ENCODE assay signal across 15 cellular contexts in genomic region chr16:8998114-8998513, GRCh38. TPM values are rescaled to one million over a fixed set of nuclear protein-coding genes. Genes with fewer than 3 reads are reported as not detected.
DNase-seq lines count a peak whose midpoint lies in the region; FAIRE-seq and TF ChIP-seq lines count a peak whose summit lies in the region.
"Had no signal": no experiment of that assay in that cellular context is flagged by ENCODE, and none has a peak within 500 bp of the region (broad histone marks: within the 10 kb centered on the region; RNA-seq: fewer than 3 reads in every experiment).

No MANE protein-coding gene starts in this region.

- no peaks in the 10 kb centered on the region for H3K9me3 Mint-ChIP-seq in T-helper 2 cell treated with Interferon-gamma antibody and Interleukin-4, amounts not matched to agents 5 μg/mL and 100 μg/mL, for 36 hours
- H3K9me3 Mint-ChIP-seq: activated naive CD4-positive, alpha-beta T cell treated with anti-CD3 and anti-CD28 coated beads, Interleukin-2, amount 10 ng/mL, durations not matched to agents 7 days and 5 days; central memory CD8-positive, alpha-beta T cell had no signal

- no peak overlapping the region for H3K27ac Mint-ChIP-seq in T-helper 2 cell treated with Interferon-gamma antibody and Interleukin-4, amounts not matched to agents 5 μg/mL and 100 μg/mL, for 36 hours
- H3K27ac Mint-ChIP-seq: activated CD8-positive, alpha-beta memory T cell treated with anti-CD3 and anti-CD28 coated beads, Interleukin-2, amount 10 ng/mL, durations not matched to agents 7 days and 5 days; activated naive CD4-positive, alpha-beta T cell treated with anti-CD3 and anti-CD28 coated beads, Interleukin-2, amount 10 ng/mL, durations not matched to agents 7 days and 5 days had no signal

- FAIRE-seq in HTR-8/SVneo (lab: Jason Lieb, UNC) (no peak), GM12892 (lab: Jason Lieb, UNC) (no peak)

- H3K27ac ChIP-seq in WERI-Rb-1, result no peak overlapping the region
- H3K27ac ChIP-seq: C4-2B, upper lobe of right lung, VCaP had no signal

- H3K27me3 Mint-ChIP-seq in T-helper 2 cell treated with Interferon-gamma antibody and Interleukin-4, amounts not matched to agents 5 μg/mL and 100 μg/mL, for 36 hours (ENCODE audit: low read depth), result no peaks in the 10 kb centered on the region
- H3K27me3 Mint-ChIP-seq: activated CD8-positive, alpha-beta memory T cell treated with anti-CD3 and anti-CD28 coated beads, Interleukin-2, amount 10 ng/mL, durations not matched to agents 7 days and 5 days; central memory CD8-positive, alpha-beta T cell had no signal

- peak; percentile 72 for DNase-seq in AG20443 (ENCODE audit: low spot score)
- peak; percentile 28 for DNase-seq in HTR-8/SVneo (ENCODE audit: insufficient read length, low spot score)
- peak; percentile 33 for DNase-seq in WERI-Rb-1
- DNase-seq in fibroblast of villous mesenchyme (ENCODE audit: low read depth), result peak; percentile 80
- no peak for DNase-seq in T-helper 2 cell treated with Interferon-gamma antibody and Interleukin-4, amounts not matched to agents 5 μg/mL and 100 μg/mL, for 36 hours (ENCODE audit: low spot score)
- no peak for DNase-seq in NCI-H748 (lab: John Stamatoyannopoulos, UW; ENCODE audit: unreplicated experiment)
- no peak for DNase-seq in GM12892 (ENCODE audit: insufficient read length)
- DNase-seq in activated naive CD4-positive, alpha-beta T cell treated with Interleukin-2 at 50 U/mL for 16 hours, result no peak
- DNase-seq: activated CD8-positive, alpha-beta memory T cell treated with anti-CD3 and anti-CD28 coated beads, Interleukin-2, amount 10 ng/mL, durations not matched to agents 7 days and 5 days; activated naive CD4-positive, alpha-beta T cell treated with anti-CD3 and anti-CD28 coated beads, Interleukin-2, amount 10 ng/mL, durations not matched to agents 7 days and 5 days; Karpas-422; upper lobe of right lung had no signal

- TF ChIP-seq POLR2A in GM12892 (IDR thresholded peaks at IDR 0.05; ENCODE audit: low read depth, low read length), result no peak

- H3K4me1 Mint-ChIP-seq in T-helper 2 cell treated with Interferon-gamma antibody and Interleukin-4, amounts not matched to agents 5 μg/mL and 100 μg/mL, for 36 hours (ENCODE audit: low read depth), result peaks cover 3% of the 10 kb centered on the region
- H3K4me1 Mint-ChIP-seq: activated naive CD4-positive, alpha-beta T cell treated with anti-CD3 and anti-CD28 coated beads, Interleukin-2, amount 10 ng/mL, durations not matched to agents 7 days and 5 days; central memory CD8-positive, alpha-beta T cell had no signal

- no peaks in the 10 kb centered on the region for H3K27me3 ChIP-seq in WERI-Rb-1 (ENCODE audit: insufficient read depth, low read depth, severe bottlenecking)
- H3K27me3 ChIP-seq: upper lobe of right lung had no signal

- no peak overlapping the region for H3K4me3 Mint-ChIP-seq in T-helper 2 cell treated with Interferon-gamma antibody and Interleukin-4, amounts not matched to agents 5 μg/mL and 100 μg/mL, for 36 hours
- H3K4me3 Mint-ChIP-seq: activated CD8-positive, alpha-beta memory T cell treated with anti-CD3 and anti-CD28 coated beads, Interleukin-2, amount 10 ng/mL, durations not matched to agents 7 days and 5 days; activated naive CD4-positive, alpha-beta T cell treated with anti-CD3 and anti-CD28 coated beads, Interleukin-2, amount 10 ng/mL, durations not matched to agents 7 days and 5 days; central memory CD8-positive, alpha-beta T cell had no signal

- TF ChIP-seq CTCF in WERI-Rb-1 (IDR thresholded peaks at IDR 0.05; ENCODE audit: low read depth, low read length) (no peak), fibroblast of villous mesenchyme (IDR thresholded peaks at IDR 0.05; ENCODE audit: insufficient read depth, low read depth, low read length) (no peak)

- no peak overlapping the region for H3K4me3 ChIP-seq in WERI-Rb-1 (ENCODE audit: low read depth, low read length)
- H3K4me3 ChIP-seq in fibroblast of villous mesenchyme (ENCODE audit: low read depth, low read length), result no peak overlapping the region
- H3K4me3 ChIP-seq: upper lobe of right lung had no signal

- no peaks in the 10 kb centered on the region for H3K36me3 ChIP-seq in WERI-Rb-1
- H3K36me3 ChIP-seq: upper lobe of right lung had no signal

- H3K9me3 ChIP-seq in WERI-Rb-1 (ENCODE audit: severe bottlenecking), result peaks cover 3% of the 10 kb centered on the region
- H3K9me3 ChIP-seq: upper lobe of right lung had no signal

- no peaks in the 10 kb centered on the region for H3K36me3 Mint-ChIP-seq in T-helper 2 cell treated with Interferon-gamma antibody and Interleukin-4, amounts not matched to agents 5 μg/mL and 100 μg/mL, for 36 hours (ENCODE audit: low read depth)
- H3K36me3 Mint-ChIP-seq: activated CD8-positive, alpha-beta memory T cell treated with anti-CD3 and anti-CD28 coated beads, Interleukin-2, amount 10 ng/mL, durations not matched to agents 7 days and 5 days; activated naive CD4-positive, alpha-beta T cell treated with anti-CD3 and anti-CD28 coated beads, Interleukin-2, amount 10 ng/mL, durations not matched to agents 7 days and 5 days had no signal

RNA-seq across cellular contexts. Expression of gene USP7, which starts 34.4 kb away (rescaled TPM):
- 48.6 and 54.4 TPM in 2 replicates for total RNA-seq in fibroblast of villous mesenchyme
- polyA plus RNA-seq in GM12892 (2012; ENCODE audit: missing spikeins), result 74.4 TPM

Comparison
In these comparisons a context has a peak if more than half of its experiments do, and no peak if none do; other contexts are left out.
1. DNase-seq: peak in AG20443 (single experiment), HTR-8/SVneo (single experiment), WERI-Rb-1 (single experiment) and fibroblast of villous mesenchyme (single experiment); none in T-helper 2 cell treated with Interferon-gamma antibody and Interleukin-4, amounts not matched to agents 5 μg/mL and 100 μg/mL, for 36 hours (single experiment), NCI-H748 (single experiment), GM12892 (single experiment) and activated naive CD4-positive, alpha-beta T cell treated with Interleukin-2 at 50 U/mL for 16 hours (single experiment).